Comparison of ENCODE assay signal across 10 cellular contexts in genomic region chr2:212227755-212228154, GRCh38.
A peak's percentile ranks its signal among the peaks of the same experiment; 100 is the strongest.
DNase-seq lines count a peak whose midpoint lies in the region; ATAC-seq and TF ChIP-seq lines count a peak whose summit lies in the region.
"Had no signal": no experiment of that assay in that cellular context is flagged by ENCODE, and none has a peak within 500 bp of the region (broad histone marks: within the 10 kb centered on the region; RNA-seq: fewer than 3 reads in every experiment).

No MANE protein-coding gene starts in this region.

- H3K27ac Mint-ChIP-seq in activated naive CD8-positive, alpha-beta T cell treated with anti-CD3 and anti-CD28 coated beads for 36 hours, result no peak overlapping the region
- H3K27ac Mint-ChIP-seq: activated naive CD4-positive, alpha-beta T cell treated with anti-CD3 and anti-CD28 coated beads, Interleukin-2, amount 10 ng/mL, durations not matched to agents 7 days and 5 days had no signal

- no peaks in the 10 kb centered on the region for H3K27me3 ChIP-seq in adrenal gland
- H3K27me3 ChIP-seq in right lobe of liver, result no peaks in the 10 kb centered on the region
- H3K27me3 ChIP-seq in MM.1S (replicated peaks; ENCODE audit: insufficient read depth, low read length), result no peaks in the 10 kb centered on the region
- no peaks in the 10 kb centered on the region for H3K27me3 ChIP-seq in H7 (ENCODE audit: control insufficient read depth, insufficient read depth, low read length)

- no peaks in the 10 kb centered on the region for H3K79me2 ChIP-seq in MM.1S (ENCODE audit: low read length)

- TF ChIP-seq CTCF in adrenal gland (IDR thresholded peaks at IDR 0.05) (no peak), right lobe of liver (IDR thresholded peaks at IDR 0.05) (no peak), MM.1S (IDR thresholded peaks at IDR 0.05; ENCODE audit: low read length) (no peak)

- no peak overlapping the region for H3K4me2 ChIP-seq in MM.1S (ENCODE audit: low read depth, low read length)
- H3K4me2 ChIP-seq: KMS-11 had no signal

- no peak overlapping the region for H2AFZ ChIP-seq in MM.1S (ENCODE audit: low read length)

- no peaks in the 10 kb centered on the region for H4K20me1 ChIP-seq in MM.1S (ENCODE audit: insufficient read depth, low read length)

- H3K4me3 ChIP-seq in adrenal gland, result no peak overlapping the region
- no peak overlapping the region for H3K4me3 ChIP-seq in right lobe of liver
- H3K4me3 ChIP-seq in MM.1S (ENCODE audit: low read length), result no peak overlapping the region
- no peak overlapping the region for H3K4me3 ChIP-seq in H7 (ENCODE audit: insufficient read depth, low read depth, low read length)

- no peaks in the 10 kb centered on the region for H3F3A ChIP-seq in MM.1S (ENCODE audit: insufficient read depth, low read length)

- no peaks in the 10 kb centered on the region for H3K9me2 ChIP-seq in MM.1S (replicated peaks; ENCODE audit: insufficient read depth, low read length)

- TF ChIP-seq POLR2A in adrenal gland (IDR thresholded peaks at IDR 0.05) (no peak), right lobe of liver (IDR thresholded peaks at IDR 0.05) (no peak)

- H3K36me3 Mint-ChIP-seq in activated naive CD8-positive, alpha-beta T cell treated with anti-CD3 and anti-CD28 coated beads for 36 hours, result no peaks in the 10 kb centered on the region
- H3K36me3 Mint-ChIP-seq: activated naive CD4-positive, alpha-beta T cell treated with anti-CD3 and anti-CD28 coated beads, Interleukin-2, amount 10 ng/mL, durations not matched to agents 7 days and 5 days had no signal

- no peaks in the 10 kb centered on the region for H3K4me1 Mint-ChIP-seq in activated naive CD8-positive, alpha-beta T cell treated with anti-CD3 and anti-CD28 coated beads for 36 hours
- H3K4me1 Mint-ChIP-seq: activated naive CD4-positive, alpha-beta T cell treated with anti-CD3 and anti-CD28 coated beads, Interleukin-2, amount 10 ng/mL, durations not matched to agents 7 days and 5 days had no signal

- no peaks in the 10 kb centered on the region for H3K27me3 Mint-ChIP-seq in activated naive CD8-positive, alpha-beta T cell treated with anti-CD3 and anti-CD28 coated beads for 36 hours
- H3K27me3 Mint-ChIP-seq: activated naive CD4-positive, alpha-beta T cell treated with anti-CD3 and anti-CD28 coated beads, Interleukin-2, amount 10 ng/mL, durations not matched to agents 7 days and 5 days had no signal

- no peak overlapping the region for H3K9ac ChIP-seq in MM.1S (ENCODE audit: low read length)
- H3K9ac ChIP-seq: KMS-11 had no signal

- no peaks in the 10 kb centered on the region for H3K36me3 ChIP-seq in adrenal gland (replicated peaks in 1 of 2)
- H3K36me3 ChIP-seq in right lobe of liver, result no peaks in the 10 kb centered on the region
- H3K36me3 ChIP-seq in MM.1S (replicated peaks; ENCODE audit: insufficient read depth, low read length), result no peaks in the 10 kb centered on the region
- H3K36me3 ChIP-seq in H7 (replicated peaks; ENCODE audit: control insufficient read depth, insufficient read depth, low read length), result no peaks in the 10 kb centered on the region

- WGBS in adrenal gland, 4 donors, result 23 to 26% (median 25%) methylated on average over 4 of the region's 4 CpGs
- 25% methylated on average over 4 of the region's 4 CpGs for WGBS in right lobe of liver (ENCODE audit: insufficient coverage, low coverage, low lambda C conversion rate, missing lambda C conversion rate)

- H3K9me3 Mint-ChIP-seq in activated naive CD8-positive, alpha-beta T cell treated with anti-CD3 and anti-CD28 coated beads for 36 hours, result no peaks in the 10 kb centered on the region
- H3K9me3 Mint-ChIP-seq: activated naive CD4-positive, alpha-beta T cell treated with anti-CD3 and anti-CD28 coated beads, Interleukin-2, amount 10 ng/mL, durations not matched to agents 7 days and 5 days had no signal

- H3K9me3 ChIP-seq in adrenal gland (replicated peaks in 1 of 3) (no peaks in the 10 kb centered on the region), right lobe of liver (no peaks in the 10 kb centered on the region), MM.1S (replicated peaks; ENCODE audit: insufficient read depth, low read length) (no peaks in the 10 kb centered on the region)

- DNase-seq in DMS153 (lab: John Stamatoyannopoulos, UW) (peak; percentile 81), NCI-H1436 treated with DMSO at 0.1 percent for 48 hours (lab: John Stamatoyannopoulos, UW) (peak; percentile 32), adrenal gland (peak in 6 of 7 donors; percentile 39 to 67 (median 47)), right lobe of liver (peak in 2 of 3 donors; percentile 32 to 58), MM.1S (no peak), SKM-1 treated with dmso at 0.1 percent for 144 hours (lab: John Stamatoyannopoulos, UW; ENCODE audit: unreplicated experiment) (no peak), H7 (no peak)
- DNase-seq in activated naive CD8-positive, alpha-beta T cell treated with anti-CD3 and anti-CD28 coated beads for 36 hours, result no peak
- DNase-seq: activated naive CD4-positive, alpha-beta T cell treated with anti-CD3 and anti-CD28 coated beads, Interleukin-2, amount 10 ng/mL, durations not matched to agents 7 days and 5 days had no signal

- H3K27ac ChIP-seq in adrenal gland (no peak overlapping the region), right lobe of liver (no peak overlapping the region), MM.1S (ENCODE audit: low read length) (no peak overlapping the region)
- H3K27ac ChIP-seq: KMS-11 had no signal

- ATAC-seq in right lobe of liver, result peak; percentile 55 to 90 (median 81)

- intact Hi-C loops in adrenal gland (cut with DNase I), result no loop called here
- intact Hi-C loops in right lobe of liver (cut with DNase I), result no loop called here

- H3K4me3 Mint-ChIP-seq in activated naive CD8-positive, alpha-beta T cell treated with anti-CD3 and anti-CD28 coated beads for 36 hours, result no peak overlapping the region
- H3K4me3 Mint-ChIP-seq: activated naive CD4-positive, alpha-beta T cell treated with anti-CD3 and anti-CD28 coated beads, Interleukin-2, amount 10 ng/mL, durations not matched to agents 7 days and 5 days had no signal

- H3K4me1 ChIP-seq in adrenal gland (replicated peaks in 1 of 2), result no peaks in the 10 kb centered on the region
- H3K4me1 ChIP-seq in right lobe of liver, result no peaks in the 10 kb centered on the region
- H3K4me1 ChIP-seq in MM.1S (ENCODE audit: low read length), result no peaks in the 10 kb centered on the region

Comparison
In these comparisons a context has a peak if more than half of its experiments do, and no peak if none do; other contexts are left out.
1. DNase-seq: peak in DMS153 (single experiment), NCI-H1436 treated with DMSO at 0.1 percent for 48 hours (single experiment), adrenal gland (6 of 7) and right lobe of liver (2 of 3); none in MM.1S (single experiment), activated naive CD8-positive, alpha-beta T cell treated with anti-CD3 and anti-CD28 coated beads for 36 hours (single experiment), SKM-1 treated with dmso at 0.1 percent for 144 hours (single experiment) and H7 (single experiment).